1 cellular context compared by ENCODE assay signal in the genomic region with DNA sequence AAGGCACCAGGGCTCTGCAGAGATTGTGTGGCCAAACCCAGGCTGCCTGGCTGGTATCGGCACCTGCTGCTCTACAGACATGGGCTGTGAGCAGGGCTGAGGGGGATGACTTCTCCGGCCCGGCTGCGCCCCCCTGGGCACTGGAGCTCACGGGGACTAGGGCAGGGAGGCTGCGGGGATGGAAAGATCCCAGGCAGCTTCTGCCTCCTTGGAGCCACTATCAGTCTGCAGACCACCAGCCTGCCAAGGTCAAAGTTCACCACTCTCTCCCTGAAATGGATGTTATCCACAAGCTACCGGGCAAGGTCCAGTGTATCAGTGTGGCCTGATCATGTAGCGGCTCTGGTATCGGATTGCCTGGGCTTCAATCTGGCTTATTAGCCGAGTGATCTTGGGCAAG.
TF ChIP-seq lines count a peak whose summit lies in the region.

No MANE protein-coding gene starts in this region.

TF ChIP-seq in HepG2, 621 proteins besides CTCF, POLR2A, EP300 and RAD21 (continues in another document):
- TF ChIP-seq POLR2AphosphoS2 (IDR thresholded peaks at IDR 0.05; ENCODE audit: low read depth, low read length) (no peak), ZNF33B (CRISPR knock-in tag; IDR thresholded peaks at IDR 0.05) (no peak), ZNF652 (CRISPR knock-in tag; IDR thresholded peaks at IDR 0.05; ENCODE audit: borderline replicate concordance, low read depth) (no peak), MZF1 (CRISPR knock-in tag; IDR thresholded peaks at IDR 0.05; ENCODE audit: borderline replicate concordance) (no peak), U2AF1 (optimal IDR thresholded peaks at IDR 0.05; ENCODE audit: low read depth, low read length) (no peak), ZNF317 (CRISPR knock-in tag; IDR thresholded peaks at IDR 0.05) (no peak), KAT2B (IDR thresholded peaks at IDR 0.05; ENCODE audit: borderline replicate concordance, low read depth, low read length) (no peak), MATR3 (CRISPR knock-in tag; IDR thresholded peaks at IDR 0.05) (no peak), ARNT (IDR thresholded peaks at IDR 0.05) (no peak), ZNF546 (CRISPR knock-in tag; conservative IDR thresholded peaks at IDR 0.05) (no peak), U2AF2 (IDR thresholded peaks at IDR 0.05; ENCODE audit: low read depth, low read length) (no peak), ZNF816 (CRISPR knock-in tag; IDR thresholded peaks at IDR 0.05; ENCODE audit: borderline replicate concordance) (no peak), ZNF777 (CRISPR knock-in tag; IDR thresholded peaks at IDR 0.05) (no peak), GATAD2A (CRISPR knock-in tag; IDR thresholded peaks at IDR 0.05) (peak; percentile 31), ZEB1 (IDR thresholded peaks at IDR 0.05; ENCODE audit: insufficient replicate concordance, low read depth) (no peak), TBL1XR1 (IDR thresholded peaks at IDR 0.05; ENCODE audit: borderline replicate concordance, low read length, partially characterized antibody) (no peak), ZNF749 (CRISPR knock-in tag; IDR thresholded peaks at IDR 0.05; ENCODE audit: borderline replicate concordance) (no peak), HNF4A (CRISPR knock-in tag; IDR thresholded peaks at IDR 0.05) (peak; percentile 87), KDM1A (CRISPR knock-in tag; IDR thresholded peaks at IDR 0.05) (no peak), NR2C2 (CRISPR knock-in tag; IDR thresholded peaks at IDR 0.05; ENCODE audit: borderline replicate concordance) (peak; percentile 46; the same call in 1 of the 2 replicates)
- TF ChIP-seq, protein P1, sequence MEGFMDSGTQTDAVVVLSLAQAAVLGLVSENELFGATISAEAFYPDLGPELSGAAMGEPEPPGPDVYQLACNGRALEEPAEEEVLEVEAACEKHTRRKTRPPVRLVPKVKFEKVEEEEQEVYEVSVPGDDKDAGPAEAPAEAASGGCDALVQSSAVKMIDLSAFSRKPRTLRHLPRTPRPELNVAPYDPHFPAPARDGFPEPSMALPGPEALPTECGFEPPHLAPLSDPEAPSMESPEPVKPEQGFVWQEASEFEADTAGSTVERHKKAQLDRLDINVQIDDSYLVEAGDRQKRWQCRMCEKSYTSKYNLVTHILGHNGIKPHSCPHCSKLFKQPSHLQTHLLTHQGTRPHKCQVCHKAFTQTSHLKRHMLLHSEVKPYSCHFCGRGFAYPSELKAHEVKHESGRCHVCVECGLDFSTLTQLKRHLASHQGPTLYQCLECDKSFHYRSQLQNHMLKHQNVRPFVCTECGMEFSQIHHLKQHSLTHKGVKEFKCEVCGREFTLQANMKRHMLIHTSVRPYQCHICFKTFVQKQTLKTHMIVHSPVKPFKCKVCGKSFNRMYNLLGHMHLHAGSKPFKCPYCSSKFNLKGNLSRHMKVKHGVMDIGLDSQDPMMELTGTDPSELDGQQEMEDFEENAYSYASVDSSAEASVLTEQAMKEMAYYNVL (CRISPR knock-in tag; IDR thresholded peaks at IDR 0.05; ENCODE audit: borderline replicate concordance) = no peak
- TF ChIP-seq, protein P2, sequence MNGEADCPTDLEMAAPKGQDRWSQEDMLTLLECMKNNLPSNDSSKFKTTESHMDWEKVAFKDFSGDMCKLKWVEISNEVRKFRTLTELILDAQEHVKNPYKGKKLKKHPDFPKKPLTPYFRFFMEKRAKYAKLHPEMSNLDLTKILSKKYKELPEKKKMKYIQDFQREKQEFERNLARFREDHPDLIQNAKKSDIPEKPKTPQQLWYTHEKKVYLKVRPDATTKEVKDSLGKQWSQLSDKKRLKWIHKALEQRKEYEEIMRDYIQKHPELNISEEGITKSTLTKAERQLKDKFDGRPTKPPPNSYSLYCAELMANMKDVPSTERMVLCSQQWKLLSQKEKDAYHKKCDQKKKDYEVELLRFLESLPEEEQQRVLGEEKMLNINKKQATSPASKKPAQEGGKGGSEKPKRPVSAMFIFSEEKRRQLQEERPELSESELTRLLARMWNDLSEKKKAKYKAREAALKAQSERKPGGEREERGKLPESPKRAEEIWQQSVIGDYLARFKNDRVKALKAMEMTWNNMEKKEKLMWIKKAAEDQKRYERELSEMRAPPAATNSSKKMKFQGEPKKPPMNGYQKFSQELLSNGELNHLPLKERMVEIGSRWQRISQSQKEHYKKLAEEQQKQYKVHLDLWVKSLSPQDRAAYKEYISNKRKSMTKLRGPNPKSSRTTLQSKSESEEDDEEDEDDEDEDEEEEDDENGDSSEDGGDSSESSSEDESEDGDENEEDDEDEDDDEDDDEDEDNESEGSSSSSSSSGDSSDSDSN (CRISPR knock-in tag; IDR thresholded peaks at IDR 0.05) = no peak
- TF ChIP-seq, protein P3, sequence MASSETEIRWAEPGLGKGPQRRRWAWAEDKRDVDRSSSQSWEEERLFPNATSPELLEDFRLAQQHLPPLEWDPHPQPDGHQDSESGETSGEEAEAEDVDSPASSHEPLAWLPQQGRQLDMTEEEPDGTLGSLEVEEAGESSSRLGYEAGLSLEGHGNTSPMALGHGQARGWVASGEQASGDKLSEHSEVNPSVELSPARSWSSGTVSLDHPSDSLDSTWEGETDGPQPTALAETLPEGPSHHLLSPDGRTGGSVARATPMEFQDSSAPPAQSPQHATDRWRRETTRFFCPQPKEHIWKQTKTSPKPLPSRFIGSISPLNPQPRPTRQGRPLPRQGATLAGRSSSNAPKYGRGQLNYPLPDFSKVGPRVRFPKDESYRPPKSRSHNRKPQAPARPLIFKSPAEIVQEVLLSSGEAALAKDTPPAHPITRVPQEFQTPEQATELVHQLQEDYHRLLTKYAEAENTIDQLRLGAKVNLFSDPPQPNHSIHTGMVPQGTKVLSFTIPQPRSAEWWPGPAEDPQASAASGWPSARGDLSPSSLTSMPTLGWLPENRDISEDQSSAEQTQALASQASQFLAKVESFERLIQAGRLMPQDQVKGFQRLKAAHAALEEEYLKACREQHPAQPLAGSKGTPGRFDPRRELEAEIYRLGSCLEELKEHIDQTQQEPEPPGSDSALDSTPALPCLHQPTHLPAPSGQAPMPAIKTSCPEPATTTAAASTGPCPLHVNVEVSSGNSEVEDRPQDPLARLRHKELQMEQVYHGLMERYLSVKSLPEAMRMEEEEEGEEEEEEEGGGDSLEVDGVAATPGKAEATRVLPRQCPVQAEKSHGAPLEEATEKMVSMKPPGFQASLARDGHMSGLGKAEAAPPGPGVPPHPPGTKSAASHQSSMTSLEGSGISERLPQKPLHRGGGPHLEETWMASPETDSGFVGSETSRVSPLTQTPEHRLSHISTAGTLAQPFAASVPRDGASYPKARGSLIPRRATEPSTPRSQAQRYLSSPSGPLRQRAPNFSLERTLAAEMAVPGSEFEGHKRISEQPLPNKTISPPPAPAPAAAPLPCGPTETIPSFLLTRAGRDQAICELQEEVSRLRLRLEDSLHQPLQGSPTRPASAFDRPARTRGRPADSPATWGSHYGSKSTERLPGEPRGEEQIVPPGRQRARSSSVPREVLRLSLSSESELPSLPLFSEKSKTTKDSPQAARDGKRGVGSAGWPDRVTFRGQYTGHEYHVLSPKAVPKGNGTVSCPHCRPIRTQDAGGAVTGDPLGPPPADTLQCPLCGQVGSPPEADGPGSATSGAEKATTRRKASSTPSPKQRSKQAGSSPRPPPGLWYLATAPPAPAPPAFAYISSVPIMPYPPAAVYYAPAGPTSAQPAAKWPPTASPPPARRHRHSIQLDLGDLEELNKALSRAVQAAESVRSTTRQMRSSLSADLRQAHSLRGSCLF (CRISPR knock-in tag; IDR thresholded peaks at IDR 0.05; ENCODE audit: borderline replicate concordance) = no peak
- TF ChIP-seq, protein P4, sequence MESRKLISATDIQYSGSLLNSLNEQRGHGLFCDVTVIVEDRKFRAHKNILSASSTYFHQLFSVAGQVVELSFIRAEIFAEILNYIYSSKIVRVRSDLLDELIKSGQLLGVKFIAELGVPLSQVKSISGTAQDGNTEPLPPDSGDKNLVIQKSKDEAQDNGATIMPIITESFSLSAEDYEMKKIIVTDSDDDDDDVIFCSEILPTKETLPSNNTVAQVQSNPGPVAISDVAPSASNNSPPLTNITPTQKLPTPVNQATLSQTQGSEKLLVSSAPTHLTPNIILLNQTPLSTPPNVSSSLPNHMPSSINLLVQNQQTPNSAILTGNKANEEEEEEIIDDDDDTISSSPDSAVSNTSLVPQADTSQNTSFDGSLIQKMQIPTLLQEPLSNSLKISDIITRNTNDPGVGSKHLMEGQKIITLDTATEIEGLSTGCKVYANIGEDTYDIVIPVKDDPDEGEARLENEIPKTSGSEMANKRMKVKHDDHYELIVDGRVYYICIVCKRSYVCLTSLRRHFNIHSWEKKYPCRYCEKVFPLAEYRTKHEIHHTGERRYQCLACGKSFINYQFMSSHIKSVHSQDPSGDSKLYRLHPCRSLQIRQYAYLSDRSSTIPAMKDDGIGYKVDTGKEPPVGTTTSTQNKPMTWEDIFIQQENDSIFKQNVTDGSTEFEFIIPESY (CRISPR knock-in tag; IDR thresholded peaks at IDR 0.05) = peak; percentile 62
- TF ChIP-seq, protein P5, sequence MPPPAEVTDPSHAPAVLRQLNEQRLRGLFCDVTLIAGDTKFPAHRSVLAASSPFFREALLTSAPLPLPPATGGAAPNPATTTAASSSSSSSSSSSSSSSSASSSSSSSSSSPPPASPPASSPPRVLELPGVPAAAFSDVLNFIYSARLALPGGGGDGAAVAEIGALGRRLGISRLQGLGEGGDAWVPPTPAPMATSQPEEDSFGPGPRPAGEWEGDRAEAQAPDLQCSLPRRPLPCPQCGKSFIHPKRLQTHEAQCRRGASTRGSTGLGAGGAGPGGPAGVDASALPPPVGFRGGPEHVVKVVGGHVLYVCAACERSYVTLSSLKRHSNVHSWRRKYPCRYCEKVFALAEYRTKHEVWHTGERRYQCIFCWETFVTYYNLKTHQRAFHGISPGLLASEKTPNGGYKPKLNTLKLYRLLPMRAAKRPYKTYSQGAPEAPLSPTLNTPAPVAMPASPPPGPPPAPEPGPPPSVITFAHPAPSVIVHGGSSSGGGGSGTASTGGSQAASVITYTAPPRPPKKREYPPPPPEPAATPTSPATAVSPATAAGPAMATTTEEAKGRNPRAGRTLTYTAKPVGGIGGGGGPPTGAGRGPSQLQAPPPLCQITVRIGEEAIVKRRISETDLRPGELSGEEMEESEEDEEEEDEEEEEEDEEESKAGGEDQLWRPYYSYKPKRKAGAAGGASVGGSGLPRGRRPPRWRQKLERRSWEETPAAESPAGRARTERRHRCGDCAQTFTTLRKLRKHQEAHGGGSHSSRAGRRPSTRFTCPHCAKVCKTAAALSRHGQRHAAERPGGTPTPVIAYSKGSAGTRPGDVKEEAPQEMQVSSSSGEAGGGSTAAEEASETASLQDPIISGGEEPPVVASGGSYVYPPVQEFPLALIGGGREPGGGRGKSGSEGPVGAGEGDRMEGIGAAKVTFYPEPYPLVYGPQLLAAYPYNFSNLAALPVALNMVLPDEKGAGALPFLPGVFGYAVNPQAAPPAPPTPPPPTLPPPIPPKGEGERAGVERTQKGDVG (CRISPR knock-in tag; IDR thresholded peaks at IDR 0.05; ENCODE audit: borderline replicate concordance) = no peak
- TF ChIP-seq, protein P6, sequence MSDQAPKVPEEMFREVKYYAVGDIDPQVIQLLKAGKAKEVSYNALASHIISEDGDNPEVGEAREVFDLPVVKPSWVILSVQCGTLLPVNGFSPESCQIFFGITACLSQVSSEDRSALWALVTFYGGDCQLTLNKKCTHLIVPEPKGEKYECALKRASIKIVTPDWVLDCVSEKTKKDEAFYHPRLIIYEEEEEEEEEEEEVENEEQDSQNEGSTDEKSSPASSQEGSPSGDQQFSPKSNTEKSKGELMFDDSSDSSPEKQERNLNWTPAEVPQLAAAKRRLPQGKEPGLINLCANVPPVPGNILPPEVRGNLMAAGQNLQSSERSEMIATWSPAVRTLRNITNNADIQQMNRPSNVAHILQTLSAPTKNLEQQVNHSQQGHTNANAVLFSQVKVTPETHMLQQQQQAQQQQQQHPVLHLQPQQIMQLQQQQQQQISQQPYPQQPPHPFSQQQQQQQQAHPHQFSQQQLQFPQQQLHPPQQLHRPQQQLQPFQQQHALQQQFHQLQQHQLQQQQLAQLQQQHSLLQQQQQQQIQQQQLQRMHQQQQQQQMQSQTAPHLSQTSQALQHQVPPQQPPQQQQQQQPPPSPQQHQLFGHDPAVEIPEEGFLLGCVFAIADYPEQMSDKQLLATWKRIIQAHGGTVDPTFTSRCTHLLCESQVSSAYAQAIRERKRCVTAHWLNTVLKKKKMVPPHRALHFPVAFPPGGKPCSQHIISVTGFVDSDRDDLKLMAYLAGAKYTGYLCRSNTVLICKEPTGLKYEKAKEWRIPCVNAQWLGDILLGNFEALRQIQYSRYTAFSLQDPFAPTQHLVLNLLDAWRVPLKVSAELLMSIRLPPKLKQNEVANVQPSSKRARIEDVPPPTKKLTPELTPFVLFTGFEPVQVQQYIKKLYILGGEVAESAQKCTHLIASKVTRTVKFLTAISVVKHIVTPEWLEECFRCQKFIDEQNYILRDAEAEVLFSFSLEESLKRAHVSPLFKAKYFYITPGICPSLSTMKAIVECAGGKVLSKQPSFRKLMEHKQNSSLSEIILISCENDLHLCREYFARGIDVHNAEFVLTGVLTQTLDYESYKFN (CRISPR knock-in tag; conservative IDR thresholded peaks at IDR 0.05) = 0 out of 2 replicates have a peak, but pooled peaks have one; percentile 39
- TF ChIP-seq, protein P7, sequence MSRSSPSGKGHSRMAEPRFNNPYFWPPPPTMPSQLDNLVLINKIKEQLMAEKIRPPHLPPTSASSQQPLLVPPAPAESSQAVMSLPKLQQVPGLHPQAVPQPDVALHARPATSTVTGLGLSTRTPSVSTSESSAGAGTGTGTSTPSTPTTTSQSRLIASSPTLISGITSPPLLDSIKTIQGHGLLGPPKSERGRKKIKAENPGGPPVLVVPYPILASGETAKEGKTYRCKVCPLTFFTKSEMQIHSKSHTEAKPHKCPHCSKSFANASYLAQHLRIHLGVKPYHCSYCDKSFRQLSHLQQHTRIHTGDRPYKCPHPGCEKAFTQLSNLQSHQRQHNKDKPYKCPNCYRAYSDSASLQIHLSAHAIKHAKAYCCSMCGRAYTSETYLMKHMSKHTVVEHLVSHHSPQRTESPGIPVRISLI (CRISPR knock-in tag; IDR thresholded peaks at IDR 0.05; ENCODE audit: borderline replicate concordance) = no peak
- TF ChIP-seq, protein P8, sequence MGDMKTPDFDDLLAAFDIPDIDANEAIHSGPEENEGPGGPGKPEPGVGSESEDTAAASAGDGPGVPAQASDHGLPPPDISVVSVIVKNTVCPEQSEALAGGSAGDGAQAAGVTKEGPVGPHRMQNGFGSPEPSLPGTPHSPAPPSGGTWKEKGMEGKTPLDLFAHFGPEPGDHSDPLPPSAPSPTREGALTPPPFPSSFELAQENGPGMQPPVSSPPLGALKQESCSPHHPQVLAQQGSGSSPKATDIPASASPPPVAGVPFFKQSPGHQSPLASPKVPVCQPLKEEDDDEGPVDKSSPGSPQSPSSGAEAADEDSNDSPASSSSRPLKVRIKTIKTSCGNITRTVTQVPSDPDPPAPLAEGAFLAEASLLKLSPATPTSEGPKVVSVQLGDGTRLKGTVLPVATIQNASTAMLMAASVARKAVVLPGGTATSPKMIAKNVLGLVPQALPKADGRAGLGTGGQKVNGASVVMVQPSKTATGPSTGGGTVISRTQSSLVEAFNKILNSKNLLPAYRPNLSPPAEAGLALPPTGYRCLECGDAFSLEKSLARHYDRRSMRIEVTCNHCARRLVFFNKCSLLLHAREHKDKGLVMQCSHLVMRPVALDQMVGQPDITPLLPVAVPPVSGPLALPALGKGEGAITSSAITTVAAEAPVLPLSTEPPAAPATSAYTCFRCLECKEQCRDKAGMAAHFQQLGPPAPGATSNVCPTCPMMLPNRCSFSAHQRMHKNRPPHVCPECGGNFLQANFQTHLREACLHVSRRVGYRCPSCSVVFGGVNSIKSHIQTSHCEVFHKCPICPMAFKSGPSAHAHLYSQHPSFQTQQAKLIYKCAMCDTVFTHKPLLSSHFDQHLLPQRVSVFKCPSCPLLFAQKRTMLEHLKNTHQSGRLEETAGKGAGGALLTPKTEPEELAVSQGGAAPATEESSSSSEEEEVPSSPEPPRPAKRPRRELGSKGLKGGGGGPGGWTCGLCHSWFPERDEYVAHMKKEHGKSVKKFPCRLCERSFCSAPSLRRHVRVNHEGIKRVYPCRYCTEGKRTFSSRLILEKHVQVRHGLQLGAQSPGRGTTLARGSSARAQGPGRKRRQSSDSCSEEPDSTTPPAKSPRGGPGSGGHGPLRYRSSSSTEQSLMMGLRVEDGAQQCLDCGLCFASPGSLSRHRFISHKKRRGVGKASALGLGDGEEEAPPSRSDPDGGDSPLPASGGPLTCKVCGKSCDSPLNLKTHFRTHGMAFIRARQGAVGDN (CRISPR knock-in tag; IDR thresholded peaks at IDR 0.05) = peak; percentile 52
